ENCODE assay signal across 30 cellular contexts in genomic region chr22:48096411-48096810, GRCh38.
A peak's percentile ranks its signal among the peaks of the same experiment; 100 is the strongest.
DNase-seq lines count a peak whose midpoint lies in the region; ATAC-seq and TF ChIP-seq lines count a peak whose summit lies in the region.
"Had no signal": no experiment of that assay in that cellular context is flagged by ENCODE, and none has a peak within 500 bp of the region (broad histone marks: within the 10 kb centered on the region; RNA-seq: fewer than 3 reads in every experiment).

No MANE protein-coding gene starts in this region.

- peaks cover 11 to 13% of the 10 kb centered on the region in 2 donors for H3K27me3 Mint-ChIP-seq in natural killer cell treated with Interleukin-12 subunit alpha and Interleukin-12 subunit beta and Interleukin-15 and Interleukin-18, amount 100 ng/mL, for 72 hours
- peaks cover 0 to 10% of the 10 kb centered on the region in 2 donors for H3K27me3 Mint-ChIP-seq in natural killer cell (ENCODE audit: low read depth in 2 of 2)
- peaks cover 0 to 14% of the 10 kb centered on the region in 2 donors for H3K27me3 Mint-ChIP-seq in effector memory CD8-positive, alpha-beta T cell
- peaks cover 8% of the 10 kb centered on the region for H3K27me3 Mint-ChIP-seq in neural progenitor cell (ENCODE audit: insufficient read depth, low read depth)
- H3K27me3 Mint-ChIP-seq: brain had no signal

- no peaks in the 10 kb centered on the region for H3K9me3 ChIP-seq in OCI-LY1 (ENCODE audit: low read length)
- no peaks in the 10 kb centered on the region for H3K9me3 ChIP-seq in uterus
- H3K9me3 ChIP-seq in neural progenitor cell (ENCODE audit: low read depth): no peaks in the 10 kb centered on the region
- H3K9me3 ChIP-seq: esophagus squamous epithelium, lower lobe of right lung, MG63 had no signal

- H2AFZ ChIP-seq in OCI-LY1 (ENCODE audit: low read length) (no peak overlapping the region), neural progenitor cell (replicated peaks) (no peak overlapping the region)

- TF ChIP-seq CTCF in natural killer cell (IDR thresholded peaks at IDR 0.05) (no peak), OCI-LY1 (IDR thresholded peaks at IDR 0.05; ENCODE audit: low read length) (no peak), uterus (IDR thresholded peaks at IDR 0.05) (no peak), neural progenitor cell (IDR thresholded peaks at IDR 0.05) (no peak)

- H3K9ac ChIP-seq in OCI-LY1 (ENCODE audit: low read length) (peak overlapping the region; percentile 77), neural progenitor cell (no peak overlapping the region)

- no peak for ATAC-seq in natural killer cell treated with Interleukin-12 subunit alpha and Interleukin-12 subunit beta and Interleukin-15 and Interleukin-18, amount 100 ng/mL, for 72 hours
- ATAC-seq in natural killer cell: no peak
- no peak for ATAC-seq in effector memory CD8-positive, alpha-beta T cell (replicated peaks)
- ATAC-seq: foreskin keratinocyte, lower lobe of right lung, Panc1 had no signal

- H3K4me3 Mint-ChIP-seq in natural killer cell treated with Interleukin-12 subunit alpha and Interleukin-12 subunit beta and Interleukin-15 and Interleukin-18, amount 100 ng/mL, for 72 hours: peak overlapping the region; percentile 10
- H3K4me3 Mint-ChIP-seq in natural killer cell (no peak overlapping the region), neural progenitor cell (no peak overlapping the region)
- H3K4me3 Mint-ChIP-seq in effector memory CD8-positive, alpha-beta T cell: peak overlapping the region in 1 of 2 donors; percentile 62
- H3K4me3 Mint-ChIP-seq: activated naive CD4-positive, alpha-beta T cell treated with anti-CD3 and anti-CD28 coated beads, Interleukin-2, amount 10 ng/mL, durations not matched to agents 7 days and 5 days; activated T-helper 1 cell treated with anti-CD3 and anti-CD28 coated beads, Interleukin-12 subunit alpha, Interleukin-12 subunit beta, Interleukin-2, Interleukin-4 antibody, amounts not matched to agents 30 ng/mL and 10 ng/mL and 1 ng/mL, durations not matched to agents 14 hours and 24 hours and 36 hours; brain; nephron had no signal

- TF ChIP-seq POLR2A in uterus (IDR thresholded peaks at IDR 0.05): no peak

- H3K4me1 ChIP-seq in OCI-LY1 (ENCODE audit: insufficient read depth, low read length, severe bottlenecking) (peaks cover 85% of the 10 kb centered on the region), uterus (no peaks in the 10 kb centered on the region), neural progenitor cell (no peaks in the 10 kb centered on the region)
- H3K4me1 ChIP-seq: esophagus squamous epithelium, foreskin keratinocyte, lower lobe of right lung had no signal

- no peaks in the 10 kb centered on the region for H3K36me3 Mint-ChIP-seq in natural killer cell treated with Interleukin-12 subunit alpha and Interleukin-12 subunit beta and Interleukin-15 and Interleukin-18, amount 100 ng/mL, for 72 hours
- no peaks in the 10 kb centered on the region for H3K36me3 Mint-ChIP-seq in natural killer cell
- peaks cover 8% of the 10 kb centered on the region for H3K36me3 Mint-ChIP-seq in effector memory CD8-positive, alpha-beta T cell (ENCODE audit: insufficient read depth)
- no peaks in the 10 kb centered on the region for H3K36me3 Mint-ChIP-seq in neural progenitor cell
- H3K36me3 Mint-ChIP-seq: brain had no signal

- no peaks in the 10 kb centered on the region for H3K79me2 ChIP-seq in OCI-LY1 (ENCODE audit: insufficient read depth, low read length)
- no peaks in the 10 kb centered on the region for H3K79me2 ChIP-seq in neural progenitor cell (ENCODE audit: low read depth)

- no peaks in the 10 kb centered on the region for H4K20me1 ChIP-seq in OCI-LY1 (ENCODE audit: insufficient read depth, low read length)
- H4K20me1 ChIP-seq in neural progenitor cell (ENCODE audit: low read depth): no peaks in the 10 kb centered on the region

- H3K9me3 Mint-ChIP-seq in natural killer cell treated with Interleukin-12 subunit alpha and Interleukin-12 subunit beta and Interleukin-15 and Interleukin-18, amount 100 ng/mL, for 72 hours: no peaks in the 10 kb centered on the region
- H3K9me3 Mint-ChIP-seq in natural killer cell: no peaks in the 10 kb centered on the region
- H3K9me3 Mint-ChIP-seq in effector memory CD8-positive, alpha-beta T cell: no peaks in the 10 kb centered on the region
- peaks cover 2% of the 10 kb centered on the region for H3K9me3 Mint-ChIP-seq in neural progenitor cell
- H3K9me3 Mint-ChIP-seq: activated T-helper 1 cell treated with anti-CD3 and anti-CD28 coated beads, Interleukin-12 subunit alpha, Interleukin-12 subunit beta, Interleukin-2, Interleukin-4 antibody, amounts not matched to agents 30 ng/mL and 10 ng/mL and 1 ng/mL, durations not matched to agents 14 hours and 24 hours and 36 hours; brain; nephron had no signal

- H3K4me3 ChIP-seq in OCI-LY1 (ENCODE audit: low read depth, low read length, poor library complexity, severe bottlenecking): peak overlapping the region; percentile 13
- H3K4me3 ChIP-seq in uterus: no peak overlapping the region
- no peak overlapping the region for H3K4me3 ChIP-seq in neural progenitor cell
- H3K4me3 ChIP-seq: esophagus squamous epithelium, lower lobe of right lung, MG63 had no signal

- no peak overlapping the region for H3K27ac Mint-ChIP-seq in natural killer cell treated with Interleukin-12 subunit alpha and Interleukin-12 subunit beta and Interleukin-15 and Interleukin-18, amount 100 ng/mL, for 72 hours
- H3K27ac Mint-ChIP-seq in natural killer cell: peak overlapping the region in 1 of 2 donors; percentile 91
- H3K27ac Mint-ChIP-seq in effector memory CD8-positive, alpha-beta T cell: peak overlapping the region; percentile 95 to 96
- H3K27ac Mint-ChIP-seq in neural progenitor cell: no peak overlapping the region
- H3K27ac Mint-ChIP-seq: brain had no signal

- H3K36me3 ChIP-seq in OCI-LY1 (ENCODE audit: insufficient read depth, low read length): no peaks in the 10 kb centered on the region
- H3K36me3 ChIP-seq in uterus: no peaks in the 10 kb centered on the region
- H3K36me3 ChIP-seq in neural progenitor cell: no peaks in the 10 kb centered on the region
- H3K36me3 ChIP-seq: esophagus squamous epithelium, lower lobe of right lung, MG63 had no signal

- H3K9me2 ChIP-seq in OCI-LY1 (ENCODE audit: low read depth, low read length): no peaks in the 10 kb centered on the region

- H3K4me2 ChIP-seq in OCI-LY1 (ENCODE audit: low read length) (peak overlapping the region; percentile 59; the same call in 1 of the 2 replicates), neural progenitor cell (no peak overlapping the region)

- H3F3A ChIP-seq in OCI-LY1 (ENCODE audit: insufficient read depth, low read length) (peaks cover 4% of the 10 kb centered on the region; the same call in 1 of the 2 replicates), neural progenitor cell (ENCODE audit: low read depth) (no peaks in the 10 kb centered on the region)

- H3K27me3 ChIP-seq in OCI-LY1 (ENCODE audit: insufficient read depth, low read length) (no peaks in the 10 kb centered on the region), uterus (no peaks in the 10 kb centered on the region), neural progenitor cell (no peaks in the 10 kb centered on the region)
- H3K27me3 ChIP-seq: foreskin keratinocyte had no signal

- no peak for DNase-seq in natural killer cell treated with Interleukin-12 subunit alpha and Interleukin-12 subunit beta and Interleukin-15 and Interleukin-18, amount 100 ng/mL, for 72 hours (ENCODE audit: low spot score)
- DNase-seq in natural killer cell (no peak), uterus (peak; percentile 1 to 6), neural progenitor cell (ENCODE audit: low spot score) (no peak), NCI-H2171 (lab: John Stamatoyannopoulos, UW) (no peak), posterior cingulate gyrus (no peak)
- no peak for DNase-seq in effector memory CD8-positive, alpha-beta T cell
- DNase-seq: activated CD4-positive, alpha-beta T cell treated with anti-CD3 and anti-CD28 coated beads for 4 hours; activated naive CD4-positive, alpha-beta T cell treated with anti-CD3 and anti-CD28 coated beads, Interleukin-2, amount 10 ng/mL, durations not matched to agents 7 days and 5 days; amniotic stem cell; esophagus squamous epithelium; foreskin keratinocyte; GF-D8; lower lobe of right lung; MG63; NCI-H1105 treated with DMSO at 0.1 percent for 48 hours; NCI-H2029 treated with DMSO at 0.1 percent for 48 hours; NCI-H2227 treated with DMSO at 0.1 percent for 48 hours; NCI-H526; NK-92 treated with Interleukin-12 subunit alpha and Interleukin-12 subunit beta, amount 100 ng/mL, for 24 hours; SHP77; stimulated activated CD4-positive, alpha-beta T cell treated with anti-CD3 and anti-CD28 coated beads, Interleukin-15, amount 100 ng/mL, for 24 hours; stimulated activated CD4-positive, alpha-beta T cell treated with anti-CD3 and anti-CD28 coated beads, Interleukin-4, amount 100 ng/mL, for 4 hours; trophoblast cell had no signal

- intact Hi-C loops in natural killer cell (cut with micrococcal nuclease) (loop anchor here (5.0 kb wide), 2 partner anchors 91 to 146 kb away; no protein-coding TSS in a partner anchor), uterus (cut with DNase I; ENCODE audit: low total_unique reads) (no loop called here), posterior cingulate gyrus (cut with DNase I) (no loop called here)

- H3K27ac ChIP-seq in OCI-LY1 (ENCODE audit: low read depth, low read length, poor library complexity, severe bottlenecking) (peak overlapping the region; percentile 99), uterus (no peak overlapping the region), neural progenitor cell (no peak overlapping the region)
- H3K27ac ChIP-seq: C4-2B, esophagus squamous epithelium, foreskin keratinocyte, lower lobe of right lung had no signal

- H3K4me1 Mint-ChIP-seq in natural killer cell treated with Interleukin-12 subunit alpha and Interleukin-12 subunit beta and Interleukin-15 and Interleukin-18, amount 100 ng/mL, for 72 hours (ENCODE audit: low read depth in 2 of 2): peaks cover 39 to 47% of the 10 kb centered on the region in 2 donors
- H3K4me1 Mint-ChIP-seq in natural killer cell (peaks cover 42 to 64% of the 10 kb centered on the region in 2 donors), neural progenitor cell (peaks cover 13% of the 10 kb centered on the region)
- peaks cover 45 to 48% of the 10 kb centered on the region in 2 donors for H3K4me1 Mint-ChIP-seq in effector memory CD8-positive, alpha-beta T cell (ENCODE audit: low read depth in 2 of 2)

Comparison
In these comparisons a context has a peak if more than half of its experiments do, and no peak if none do; other contexts are left out.
1. DNase-seq: peak in uterus (2 of 2); none in natural killer cell treated with Interleukin-12 subunit alpha and Interleukin-12 subunit beta and Interleukin-15 and Interleukin-18, amount 100 ng/mL, for 72 hours (single experiment), natural killer cell (single experiment), effector memory CD8-positive, alpha-beta T cell (0 of 3), neural progenitor cell (single experiment), NCI-H2171 (single experiment) and posterior cingulate gyrus (0 of 10).
2. H3K27ac Mint-ChIP-seq: peak in effector memory CD8-positive, alpha-beta T cell (2 of 2); none in natural killer cell treated with Interleukin-12 subunit alpha and Interleukin-12 subunit beta and Interleukin-15 and Interleukin-18, amount 100 ng/mL, for 72 hours (0 of 2) and neural progenitor cell (single experiment).